Comparison of ENCODE assay signal across 25 cellular contexts in genomic region chr2:127984551-127984950, GRCh38. TPM values are rescaled to one million over a fixed set of nuclear protein-coding genes. Genes with fewer than 3 reads are reported as not detected.
A peak's percentile ranks its signal among the peaks of the same experiment; 100 is the strongest.
DNase-seq lines count a peak whose midpoint lies in the region; ATAC-seq and TF ChIP-seq lines count a peak whose summit lies in the region.
"Had no signal": no experiment of that assay in that cellular context is flagged by ENCODE, and none has a peak within 500 bp of the region (broad histone marks: within the 10 kb centered on the region; RNA-seq: fewer than 3 reads in every experiment).

No MANE protein-coding gene starts in this region.

- H2AK5ac ChIP-seq in mesenchymal stem cell (ENCODE audit: low read length, severe bottlenecking) (no peak overlapping the region), neuronal stem cell (ENCODE audit: low read depth, low read length) (no peak overlapping the region)

- H2AFZ ChIP-seq in mesenchymal stem cell (ENCODE audit: low read depth, low read length) (no peak overlapping the region), neuronal stem cell (ENCODE audit: low read length) (no peak overlapping the region)

- WGBS in mesenchymal stem cell: 78% methylated on average over 3 of the region's 3 CpGs
- WGBS in neuronal stem cell (ENCODE audit: extremely low coverage in 2 of 2, insufficient read length in 2 of 2, insufficient replicate concordance in 1 of 2), 2 donors: no CpG with 5 or more reads among the region's 3 CpGs

- H4K8ac ChIP-seq in mesenchymal stem cell (ENCODE audit: low read length): no peak overlapping the region
- no peak overlapping the region for H4K8ac ChIP-seq in neuronal stem cell (ENCODE audit: low read depth, low read length)

- H3K9ac ChIP-seq in mesenchymal stem cell (ENCODE audit: low read length) (no peak overlapping the region), neuronal stem cell (ENCODE audit: low read depth, low read length, poor library complexity) (no peak overlapping the region)
- H3K9ac ChIP-seq: BLaER1 had no signal

- TF ChIP-seq CTCF in fibroblast of mammary gland (conservative IDR thresholded peaks at IDR 0.05; ENCODE audit: control insufficient read depth, insufficient read depth, low read depth, low read length): no peak

- H2BK120ac ChIP-seq in mesenchymal stem cell (ENCODE audit: low read depth, low read length): no peak overlapping the region
- H2BK120ac ChIP-seq in neuronal stem cell (ENCODE audit: low read depth, low read length): no peak overlapping the region

- no peak overlapping the region for H3K4me3 ChIP-seq in fibroblast of mammary gland (ENCODE audit: control insufficient read depth, low read depth, low read length)
- H3K4me3 ChIP-seq in mesenchymal stem cell (ENCODE audit: insufficient read depth in 1 of 2, low read depth in 1 of 2, low read length in 2 of 2): no peak overlapping the region
- no peak overlapping the region for H3K4me3 ChIP-seq in neuronal stem cell (ENCODE audit: low read length in 2 of 2)
- H3K4me3 ChIP-seq: BLaER1, lower lobe of right lung, mucosa of descending colon, skin epidermis had no signal

- H2BK12ac ChIP-seq in mesenchymal stem cell (ENCODE audit: low read length in 2 of 2) (no peak overlapping the region), neuronal stem cell (ENCODE audit: low read length) (no peak overlapping the region)

- H3K79me1 ChIP-seq in mesenchymal stem cell (replicated peaks; ENCODE audit: low read length, poor library complexity, severe bottlenecking) (peaks cover 30% of the 10 kb centered on the region), neuronal stem cell (ENCODE audit: low read depth, low read length) (peaks cover 6% of the 10 kb centered on the region)

- H4K91ac ChIP-seq in mesenchymal stem cell (ENCODE audit: low read length) (no peak overlapping the region), neuronal stem cell (ENCODE audit: low read depth, low read length, poor library complexity) (no peak overlapping the region)

- H2BK15ac ChIP-seq in mesenchymal stem cell (ENCODE audit: low read depth, poor library complexity, severe bottlenecking) (no peak overlapping the region), neuronal stem cell (ENCODE audit: low read length) (no peak overlapping the region)

- ATAC-seq in HG03135 (IDR thresholded peaks at IDR 0.05; ENCODE audit: unreplicated experiment): no peak
- ATAC-seq: lower lobe of right lung; mucosa of descending colon; natural killer cell treated with Interleukin-12 subunit alpha and Interleukin-12 subunit beta and Interleukin-15 and Interleukin-18, amount 100 ng/mL, for 72 hours; stimulated activated naive B cell treated with anti-CD40 and anti-IgM and Interleukin-4, amounts not matched to agents 10 μg/mL and 1 μg/mL and 100 μg/mL, for 72 hours; T-cell had no signal

- H3K27ac ChIP-seq in mesenchymal stem cell (ENCODE audit: low read length, poor library complexity, severe bottlenecking) (no peak overlapping the region), neuronal stem cell (replicated peaks; ENCODE audit: low read length) (no peak overlapping the region)
- H3K27ac ChIP-seq: BLaER1, lower lobe of right lung, RWPE1, skin epidermis had no signal

- H3K36me3 ChIP-seq in mesenchymal stem cell (ENCODE audit: control insufficient read depth in 1 of 2, insufficient read depth in 2 of 2, low read depth in 1 of 2, low read length in 2 of 2): peaks cover 51 to 86% of the 10 kb centered on the region in 2 experiments
- peaks cover 43 to 90% of the 10 kb centered on the region in 2 donors for H3K36me3 ChIP-seq in neuronal stem cell (replicated peaks in 1 of 2; ENCODE audit: control insufficient read depth in 2 of 2, insufficient read depth in 2 of 2, low read length in 2 of 2)

- H3K23ac ChIP-seq in mesenchymal stem cell (ENCODE audit: low read length in 2 of 2) (no peak overlapping the region), neuronal stem cell (ENCODE audit: low read depth, low read length, poor library complexity) (no peak overlapping the region)

- H3K9me3 ChIP-seq in mesenchymal stem cell (ENCODE audit: control insufficient read depth, low read length): no peaks in the 10 kb centered on the region
- H3K9me3 ChIP-seq in neuronal stem cell (replicated peaks in 1 of 2; ENCODE audit: control insufficient read depth in 2 of 2, insufficient read depth in 1 of 2, low read depth in 1 of 2, low read length in 2 of 2): no peaks in the 10 kb centered on the region
- H3K9me3 ChIP-seq: BLaER1, lower lobe of right lung, mucosa of descending colon had no signal

- H3K4me1 ChIP-seq in mesenchymal stem cell (ENCODE audit: control insufficient read depth, insufficient read depth, low read depth, low read length) (peaks cover 2% of the 10 kb centered on the region), neuronal stem cell (ENCODE audit: control insufficient read depth in 2 of 2, insufficient read depth in 1 of 2, low read depth in 1 of 2, low read length in 2 of 2) (no peaks in the 10 kb centered on the region)
- H3K4me1 ChIP-seq: BLaER1, lower lobe of right lung had no signal

- no peaks in the 10 kb centered on the region for H3K27me3 ChIP-seq in mesenchymal stem cell (ENCODE audit: control insufficient read depth in 1 of 2, insufficient read depth in 1 of 2, low read length in 2 of 2)
- H3K27me3 ChIP-seq in neuronal stem cell (ENCODE audit: control insufficient read depth in 3 of 3, insufficient read depth in 3 of 3, low read depth in 1 of 3, low read length in 3 of 3): no peaks in the 10 kb centered on the region
- H3K27me3 ChIP-seq: BLaER1 had no signal

- no peak overlapping the region for H3K14ac ChIP-seq in mesenchymal stem cell (ENCODE audit: low read length in 2 of 2)
- no peak overlapping the region for H3K14ac ChIP-seq in neuronal stem cell (ENCODE audit: low read length)

- DNase-seq in HT1080 (ENCODE audit: low read depth): peak; percentile 11
- DNase-seq in RPMI7951 (ENCODE audit: low read depth): peak; percentile 5
- DNase-seq in fibroblast of mammary gland (ENCODE audit: low read depth): peak; percentile 27
- DNase-seq in mesenchymal stem cell: peak; percentile 18
- no peak for DNase-seq in activated effector memory CD4-positive, alpha-beta T cell treated with anti-CD3 and anti-CD28 coated beads, Interleukin-2, amount 50 U/mL, for 16 hours
- DNase-seq in neuronal stem cell (ENCODE audit: low spot score): no peak
- DNase-seq: activated CD4-positive, alpha-beta T cell treated with anti-CD3 and anti-CD28 coated beads, Interleukin-2, amount 50 U/mL, for 1 hour; activated T-cell treated with anti-CD3 and anti-CD28 coated beads, Interleukin-2, amount 50 U/mL, for 4 hours; cerebellar nuclear complex; DMS 273 treated with DMSO at 0.1 percent for 48 hours; H9; head of caudate nucleus; kidney glomerular epithelial cell; lower lobe of right lung; mucosa of descending colon; NCI-H1048; NCI-H446 treated with DMSO at 0.1 percent for 48 hours; NCI-H82; stimulated activated naive B cell treated with anti-CD40 and anti-IgM and Interleukin-4, amounts not matched to agents 10 μg/mL and 1 μg/mL and 100 μg/mL, for 72 hours; T-cell had no signal

- H3K18ac ChIP-seq in mesenchymal stem cell (ENCODE audit: low read depth in 1 of 2, low read length in 2 of 2): no peak overlapping the region
- H3K18ac ChIP-seq in neuronal stem cell (ENCODE audit: low read length): no peak overlapping the region

- H3K4me2 ChIP-seq in mesenchymal stem cell (ENCODE audit: low read length, poor library complexity, severe bottlenecking) (no peak overlapping the region), neuronal stem cell (ENCODE audit: insufficient read depth, low read length, poor library complexity, severe bottlenecking) (no peak overlapping the region)
- H3K4me2 ChIP-seq: BLaER1 had no signal

- H2BK5ac ChIP-seq in mesenchymal stem cell (ENCODE audit: low read depth, low read length, poor library complexity, severe bottlenecking) (no peak overlapping the region), neuronal stem cell (ENCODE audit: low read length) (no peak overlapping the region)

- H3K4ac ChIP-seq in mesenchymal stem cell (ENCODE audit: low read depth in 1 of 2, low read length in 2 of 2) (no peak overlapping the region), neuronal stem cell (ENCODE audit: low read length) (no peak overlapping the region)

RNA-seq across cellular contexts. Expression of gene SAP130, which starts 43.3 kb away (rescaled TPM):
- 9.6 and 13.0 TPM in 2 replicates for total RNA-seq in HT1080 (2014; rRNA removed; shearing (Covaris generic))
- polyA plus RNA-seq in HT1080 (2015; cell fraction: cytosol; rRNA removed): 17.1 and 20.3 TPM in 2 replicates
- 24.6 and 26.8 TPM in 2 replicates for polyA plus RNA-seq in HT1080 (2015; cell fraction: nucleus; rRNA removed)
- 12.2 and 19.1 TPM in 2 replicates for total RNA-seq in RPMI7951 (2014; rRNA removed; shearing (Covaris generic))
- 15.6 TPM for polyA plus RNA-seq in mesenchymal stem cell (2013, experiment 1 of 2)
- polyA plus RNA-seq in mesenchymal stem cell (2013, experiment 2 of 2): 15.0 TPM
- polyA plus RNA-seq in neuronal stem cell (2013, experiment 1 of 2): 26.2 TPM
- polyA plus RNA-seq in neuronal stem cell (2013, experiment 2 of 2): 26.2 TPM

Comparison
In these comparisons a context has a peak if more than half of its experiments do, and no peak if none do; other contexts are left out.
1. DNase-seq: peak in HT1080 (single experiment), RPMI7951 (single experiment), fibroblast of mammary gland (single experiment) and mesenchymal stem cell (single experiment); none in activated effector memory CD4-positive, alpha-beta T cell treated with anti-CD3 and anti-CD28 coated beads, Interleukin-2, amount 50 U/mL, for 16 hours (single experiment) and neuronal stem cell (single experiment).